24 cellular contexts compared by ENCODE assay signal in genomic region chr3:4509043-4509442, GRCh38.
"Had no signal": no experiment of that assay in that cellular context is flagged by ENCODE, and none has a peak within 500 bp of the region (broad histone marks: within the 10 kb centered on the region; RNA-seq: fewer than 3 reads in every experiment).

No MANE protein-coding gene starts in this region.

- H3K27me3 Mint-ChIP-seq: activated T-helper 17 cell treated with anti-CD3 and anti-CD28 coated beads, Interleukin-2, amount 50 U/mL, for 72 hours; central memory CD8-positive, alpha-beta T cell had no signal

- H3K9me3 ChIP-seq: spleen, stomach, tibial nerve had no signal

- DNase-seq: activated CD4-positive, alpha-beta T cell treated with anti-CD3 and anti-CD28 coated beads for 48 hours; activated CD4-positive, alpha-beta T cell treated with anti-CD3 and anti-CD28 coated beads, Interleukin-2, amount 50 U/mL, for 48 hours; activated CD8-positive, alpha-beta memory T cell treated with anti-CD3 and anti-CD28 coated beads for 24 hours; activated gamma-delta T cell treated with Interleukin-2 at 50 U/mL for 16 hours; activated naive CD4-positive, alpha-beta T cell treated with anti-CD3 and anti-CD28 coated beads, Interleukin-2, amount 50 U/mL, for 16 hours; anterior cingulate cortex; effector CD8-positive, alpha-beta T cell; glutamatergic neuron; left cardiac atrium; left ventricle myocardium superior; occipital lobe; right cardiac atrium; spleen; stimulated activated CD4-positive, alpha-beta T cell treated with anti-CD3 and anti-CD28 coated beads, Interleukin-2, amount 100 ng/mL, for 48 hours; stomach; SW 1271; T-helper 9 cell had no signal

- H3K27ac Mint-ChIP-seq: activated T-helper 17 cell treated with anti-CD3 and anti-CD28 coated beads, Interleukin-2, amount 50 U/mL, for 72 hours; T-helper 1 cell treated with Interleukin-12 subunit alpha and Interleukin-12 subunit beta and Interleukin-4 antibody, amounts not matched to agents 30 μg/mL and 1 μg/mL, for 36 hours had no signal

- H3K27ac ChIP-seq: stomach, tibial nerve, VCaP had no signal

- H3K9me3 Mint-ChIP-seq: activated T-helper 17 cell treated with anti-CD3 and anti-CD28 coated beads, Interleukin-2, amount 50 U/mL, for 72 hours; central memory CD8-positive, alpha-beta T cell; neural crest cell; T-helper 1 cell treated with Interleukin-12 subunit alpha and Interleukin-12 subunit beta and Interleukin-4 antibody, amounts not matched to agents 30 μg/mL and 1 μg/mL, for 36 hours had no signal

- H3K27me3 ChIP-seq: spleen, stomach, tibial nerve had no signal

- H3K4me3 Mint-ChIP-seq: activated T-helper 17 cell treated with anti-CD3 and anti-CD28 coated beads, Interleukin-2, amount 50 U/mL, for 72 hours; central memory CD8-positive, alpha-beta T cell; neural crest cell; T-helper 1 cell treated with Interleukin-12 subunit alpha and Interleukin-12 subunit beta and Interleukin-4 antibody, amounts not matched to agents 30 μg/mL and 1 μg/mL, for 36 hours had no signal

- H3K4me3 ChIP-seq: spleen, stomach, tibial nerve had no signal

- H3K36me3 ChIP-seq: stomach, tibial nerve had no signal

- ATAC-seq: activated CD4-positive, CD25-positive, alpha-beta regulatory T cell treated with anti-CD3 and anti-CD28 coated beads, Interleukin-2, amount 50 U/mL, for 24 hours; activated T-helper 17 cell treated with anti-CD3 and anti-CD28 coated beads, Interleukin-2, amount 50 U/mL, for 72 hours; left cardiac atrium; left ventricle myocardium superior; right cardiac atrium had no signal
